13 cellular contexts compared by ENCODE assay signal in the genomic region with DNA sequence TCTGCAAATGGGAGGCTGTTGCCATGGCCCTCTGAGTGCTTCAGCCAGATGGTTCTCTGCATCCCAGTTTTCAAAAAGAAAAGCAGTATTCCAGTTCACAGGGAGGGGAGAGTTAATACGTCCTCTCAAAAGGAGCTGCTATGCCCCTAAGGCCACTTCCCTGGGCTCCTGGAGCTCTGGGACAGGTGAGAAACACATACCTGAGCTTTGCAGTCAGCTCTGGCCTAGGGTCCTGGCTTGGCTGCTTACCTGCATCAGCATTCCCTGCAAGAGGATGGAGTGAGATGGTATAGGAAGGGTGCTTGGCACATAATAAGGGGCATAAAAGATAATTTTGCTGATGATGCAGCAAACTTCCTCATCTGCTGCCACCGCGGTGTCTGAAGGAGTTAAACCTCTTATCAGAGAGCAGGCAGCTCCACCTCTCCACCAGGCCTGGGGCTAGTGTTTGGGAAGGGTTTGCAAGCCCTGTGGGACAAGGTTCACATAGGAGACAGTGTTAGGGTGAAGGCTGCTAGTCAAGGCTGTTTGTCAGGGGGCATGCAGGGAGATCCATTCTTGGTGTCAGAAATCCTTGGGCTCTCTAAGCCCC.
A peak's percentile ranks its signal among the peaks of the same experiment; 100 is the strongest.
DNase-seq lines count a peak whose midpoint lies in the region; ATAC-seq and TF ChIP-seq lines count a peak whose summit lies in the region.
"Had no signal": no experiment of that assay in that cellular context is flagged by ENCODE, and none has a peak within 500 bp of the region (broad histone marks: within the 10 kb centered on the region; RNA-seq: fewer than 3 reads in every experiment).

No MANE protein-coding gene starts in this region.

- H3K27me3 ChIP-seq in transverse colon: no peaks in the 10 kb centered on the region

- H3K27ac ChIP-seq in caudate nucleus (ENCODE audit: low read depth, low read length) (peak overlapping the region; percentile 36), transverse colon (peak overlapping the region; percentile 46 to 65 (median 58))

- no peak for TF ChIP-seq CTCF in nephron (IDR thresholded peaks at IDR 0.05; ENCODE audit: unreplicated experiment in 3 of 3)
- no peak for TF ChIP-seq CTCF in transverse colon (IDR thresholded peaks at IDR 0.05)

- no peaks in the 10 kb centered on the region for H3K9me3 ChIP-seq in transverse colon

- intact Hi-C loops in transverse colon (cut with DNase I; ENCODE audit: low total_unique reads): no loop called here

- peak overlapping the region; percentile 93 to 98 (median 97) for H3K27ac Mint-ChIP-seq in nephron
- H3K27ac Mint-ChIP-seq: CD8-positive, alpha-beta T cell; progenitor cell of endocrine pancreas had no signal

- H3K4me1 ChIP-seq in transverse colon: peaks cover 14 to 28% (median 22%) of the 10 kb centered on the region in 4 donors

- no peaks in the 10 kb centered on the region for H3K36me3 ChIP-seq in transverse colon

- H3K4me3 Mint-ChIP-seq in nephron: peak overlapping the region in 1 of 3 experiments; percentile 29
- H3K4me3 Mint-ChIP-seq: CD8-positive, alpha-beta T cell had no signal

- ATAC-seq in HG03469 (IDR thresholded peaks at IDR 0.05; ENCODE audit: unreplicated experiment) (no peak), GM19023 (IDR thresholded peaks at IDR 0.05; ENCODE audit: unreplicated experiment) (no peak), HG02623 (IDR thresholded peaks at IDR 0.05; ENCODE audit: unreplicated experiment) (no peak)
- ATAC-seq: CD8-positive, alpha-beta T cell had no signal

- H3K9me3 Mint-ChIP-seq in nephron: no peaks in the 10 kb centered on the region
- H3K9me3 Mint-ChIP-seq: CD8-positive, alpha-beta T cell had no signal

- no peak overlapping the region for H3K4me3 ChIP-seq in transverse colon

- WGBS in transverse colon (ENCODE audit: low coverage in 1 of 2), 2 donors: 35% methylated on average over 3 of the region's 3 CpGs; no CpG with 5 or more reads in 1 of the 2 donors

- H3K4me1 Mint-ChIP-seq in nephron: peaks cover 47% of the 10 kb centered on the region

- H3K36me3 Mint-ChIP-seq in nephron (ENCODE audit: low read depth): peaks cover 5% of the 10 kb centered on the region
- H3K36me3 Mint-ChIP-seq: CD8-positive, alpha-beta T cell had no signal

- no peak for TF ChIP-seq EP300 in transverse colon (IDR thresholded peaks at IDR 0.05; ENCODE audit: low read depth)

- in situ Hi-C loops in transverse colon (cut with MboI; ENCODE audit: low pct_ligation_motif_present in 1 of 4, low pct_unique_long_range_greater_than_20kb in 1 of 4, low sequenced_read_pairs in 3 of 4): no loop called here

- no peak for TF ChIP-seq POLR2A in transverse colon (IDR thresholded peaks at IDR 0.05)

- H3K27me3 Mint-ChIP-seq in nephron (ENCODE audit: low read depth): peaks cover 12% of the 10 kb centered on the region
- H3K27me3 Mint-ChIP-seq: progenitor cell of endocrine pancreas had no signal

- DNase-seq in NCI-H510A treated with DMSO at 0.1 percent for 48 hours (lab: John Stamatoyannopoulos, UW) (peak; percentile 72), NCI-H510A (lab: John Stamatoyannopoulos, UW) (no peak), caudate nucleus (lab: John Stamatoyannopoulos, UW) (no peak), transverse colon (no peak)
- DNase-seq: activated effector memory CD4-positive, alpha-beta T cell treated with anti-CD3 and anti-CD28 coated beads, Interleukin-2, amount 50 U/mL, for 16 hours; CD8-positive, alpha-beta T cell; effector CD4-positive, alpha-beta T cell; stimulated activated CD4-positive, alpha-beta T cell treated with anti-CD3 and anti-CD28 coated beads, Interleukin-1b, Interleukin-23, amount 100 ng/mL, for 48 hours had no signal
